ENCODE assay signal across 8 cellular contexts in the genomic region with DNA sequence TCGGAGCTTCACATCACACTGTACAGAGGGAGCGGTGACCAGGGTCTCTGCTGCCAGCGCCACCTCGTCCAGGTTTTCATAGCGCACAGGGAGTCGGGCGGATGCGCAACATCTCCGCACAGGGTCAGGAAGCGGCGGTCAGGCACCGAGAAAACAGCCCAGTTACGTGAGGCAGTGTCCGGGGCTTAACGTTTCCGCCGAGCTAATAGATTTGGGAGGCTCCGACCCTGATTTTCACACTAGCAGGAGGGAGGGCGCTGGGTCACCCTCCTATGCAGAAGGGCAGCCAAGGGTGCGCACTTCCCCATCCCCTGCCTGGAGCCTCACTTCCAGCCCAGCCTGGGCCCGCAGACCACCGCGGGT. TPM values are rescaled to one million over a fixed set of nuclear protein-coding genes. Genes with fewer than 3 reads are reported as not detected.
DNase-seq lines count a peak whose midpoint lies in the region; ATAC-seq and TF ChIP-seq lines count a peak whose summit lies in the region.

No MANE protein-coding gene starts in this region.

- TF ChIP-seq CTCF in CD8-positive, alpha-beta T cell (IDR thresholded peaks at IDR 0.05), result no peak
- TF ChIP-seq CTCF in endodermal cell (conservative IDR thresholded peaks at IDR 0.05) (no peak), neural progenitor cell (IDR thresholded peaks at IDR 0.05) (no peak)

- H3K4me1 Mint-ChIP-seq in CD8-positive, alpha-beta T cell (ENCODE audit: low read depth), result peaks cover 15% of the 10 kb centered on the region
- H3K4me1 Mint-ChIP-seq in endodermal cell, result peaks cover 8% of the 10 kb centered on the region
- peaks cover 23% of the 10 kb centered on the region for H3K4me1 Mint-ChIP-seq in neural progenitor cell

- H3K36me3 ChIP-seq in CD8-positive, alpha-beta T cell (ENCODE audit: insufficient read depth, low read length), result no peaks in the 10 kb centered on the region
- H3K36me3 ChIP-seq in endodermal cell (ENCODE audit: control insufficient read depth, insufficient read depth, low read length) (no peaks in the 10 kb centered on the region), neural progenitor cell (no peaks in the 10 kb centered on the region)

- H3K9me3 ChIP-seq in CD8-positive, alpha-beta T cell (ENCODE audit: low read length), result no peaks in the 10 kb centered on the region
- H3K9me3 ChIP-seq in endodermal cell (ENCODE audit: control insufficient read depth, low read length) (peaks cover 8% of the 10 kb centered on the region), neural progenitor cell (ENCODE audit: low read depth) (no peaks in the 10 kb centered on the region)

- H3K27me3 Mint-ChIP-seq in CD8-positive, alpha-beta T cell (ENCODE audit: low read depth), result peaks cover 84% of the 10 kb centered on the region
- H3K27me3 Mint-ChIP-seq in endodermal cell (ENCODE audit: insufficient read depth) (peaks cover 95% of the 10 kb centered on the region), neural progenitor cell (ENCODE audit: insufficient read depth, low read depth) (peaks cover 83% of the 10 kb centered on the region)

- POLR2A ChIA-PET in CD8-positive, alpha-beta T cell (lab: Charles Lee), result no interaction called here

- CTCF ChIA-PET in CD8-positive, alpha-beta T cell (lab: Charles Lee), result no interaction called here

- H3K4me1 ChIP-seq in CD8-positive, alpha-beta T cell (ENCODE audit: insufficient read depth, low read length), result peaks cover 13% of the 10 kb centered on the region
- H3K4me1 ChIP-seq in endodermal cell (ENCODE audit: control insufficient read depth, insufficient read depth, low read length) (no peaks in the 10 kb centered on the region), neural progenitor cell (peaks cover 10% of the 10 kb centered on the region)

- H2AFZ ChIP-seq in neural progenitor cell (replicated peaks), result peak overlapping the region; percentile 51

- no peaks in the 10 kb centered on the region for H3K9me3 Mint-ChIP-seq in CD8-positive, alpha-beta T cell
- H3K9me3 Mint-ChIP-seq in endodermal cell, result no peaks in the 10 kb centered on the region
- no peaks in the 10 kb centered on the region for H3K9me3 Mint-ChIP-seq in neural progenitor cell

- H3K4me3 ChIP-seq in CD8-positive, alpha-beta T cell (ENCODE audit: low read depth, low read length), result peak overlapping the region; percentile 40
- H3K4me3 ChIP-seq in endodermal cell (ENCODE audit: low read length) (no peak overlapping the region), neural progenitor cell (peak overlapping the region; percentile 69)

- 13 to 61% methylated on average over 15 to 23 of the region's 23 CpGs for WGBS in endodermal cell (ENCODE audit: insufficient coverage in 1 of 2, insufficient read length in 1 of 2), 2 experiments

- H3K27ac ChIP-seq in CD8-positive, alpha-beta T cell (ENCODE audit: low read depth, low read length), result no peak overlapping the region
- H3K27ac ChIP-seq in endodermal cell (ENCODE audit: low read depth, low read length) (no peak overlapping the region), neural progenitor cell (no peak overlapping the region)

- H3K27me3 ChIP-seq in CD8-positive, alpha-beta T cell (ENCODE audit: insufficient read depth, low read length), result peaks cover 23% of the 10 kb centered on the region
- H3K27me3 ChIP-seq in endodermal cell (ENCODE audit: control insufficient read depth, insufficient read depth, low read length, poor library complexity, severe bottlenecking) (peaks cover 74% of the 10 kb centered on the region), neural progenitor cell (peaks cover 100% of the 10 kb centered on the region)

- no peak for ATAC-seq in CD8-positive, alpha-beta T cell
- ATAC-seq in HG03095 (IDR thresholded peaks at IDR 0.05; ENCODE audit: unreplicated experiment), result no peak

- H3K4me3 Mint-ChIP-seq in CD8-positive, alpha-beta T cell, result peak overlapping the region; percentile 78
- H3K4me3 Mint-ChIP-seq in endodermal cell (peak overlapping the region; percentile 59), neural progenitor cell (peak overlapping the region; percentile 82)

- DNase-seq in CD8-positive, alpha-beta T cell, result no peak
- peak; percentile 68 for DNase-seq in NCI-H748 (lab: John Stamatoyannopoulos, UW; ENCODE audit: unreplicated experiment)
- DNase-seq in endodermal cell, result no peak
- peak; percentile 57 for DNase-seq in neural progenitor cell (ENCODE audit: low spot score)
- DNase-seq in NCI-H1417 (lab: John Stamatoyannopoulos, UW), result no peak
- DNase-seq in activated effector memory CD4-positive, alpha-beta T cell treated with anti-CD3 and anti-CD28 coated beads, Interleukin-2, amount 50 U/mL, for 16 hours, result no peak
- no peak for DNase-seq in NCI-H1417 treated with DMSO at 0.1 percent for 48 hours (lab: John Stamatoyannopoulos, UW)

- H3K9ac ChIP-seq in endodermal cell (ENCODE audit: extremely low read depth, low read length, poor library complexity, severe bottlenecking) (no peak overlapping the region), neural progenitor cell (no peak overlapping the region)

- H3K79me2 ChIP-seq in neural progenitor cell (ENCODE audit: low read depth), result no peaks in the 10 kb centered on the region

- intact Hi-C loops in CD8-positive, alpha-beta T cell (cut with DNase I, micrococcal nuclease), result loop anchor here in 1 of 2 experiments (10.0 kb wide), 1 partner anchor 269 kb away; no protein-coding TSS in a partner anchor

- H3F3A ChIP-seq in neural progenitor cell (ENCODE audit: low read depth), result peaks cover 10% of the 10 kb centered on the region

- H3K4me2 ChIP-seq in neural progenitor cell, result peak overlapping the region; percentile 97

- peaks cover 40% of the 10 kb centered on the region for H4K20me1 ChIP-seq in neural progenitor cell (ENCODE audit: low read depth)

- H3K36me3 Mint-ChIP-seq in CD8-positive, alpha-beta T cell, result no peaks in the 10 kb centered on the region
- H3K36me3 Mint-ChIP-seq in endodermal cell (ENCODE audit: low read depth) (no peaks in the 10 kb centered on the region), neural progenitor cell (no peaks in the 10 kb centered on the region)

- H3K27ac Mint-ChIP-seq in CD8-positive, alpha-beta T cell, result no peak overlapping the region
- H3K27ac Mint-ChIP-seq in endodermal cell (no peak overlapping the region), neural progenitor cell (no peak overlapping the region)

RNA-seq across cellular contexts. Expression of gene BTNL9, which starts 13.7 kb away (rescaled TPM):
- total RNA-seq in CD8-positive, alpha-beta T cell, result not detected
- total RNA-seq in endodermal cell (not detected), neural progenitor cell (ENCODE audit: low replicate concordance) (0.24 and 0.56 TPM in 2 replicates)
- polyA plus RNA-seq in endodermal cell (2013, experiment 1 of 2), result 0.18 TPM
- polyA plus RNA-seq in endodermal cell (2013, experiment 2 of 2), result not detected

Comparison
In these comparisons a context has a peak if more than half of its experiments do, and no peak if none do; other contexts are left out.
1. DNase-seq: peak in NCI-H748 (single experiment) and neural progenitor cell (single experiment); none in CD8-positive, alpha-beta T cell (0 of 7), endodermal cell (single experiment), NCI-H1417 (0 of 3), activated effector memory CD4-positive, alpha-beta T cell treated with anti-CD3 and anti-CD28 coated beads, Interleukin-2, amount 50 U/mL, for 16 hours (single experiment) and NCI-H1417 treated with DMSO at 0.1 percent for 48 hours (single experiment).
2. Peak in every context shown above with its lines, with median percentiles within 50 percentile points of each other: H3K4me3 Mint-ChIP-seq.